ENCODE assay signal across 9 cellular contexts in the genomic region with DNA sequence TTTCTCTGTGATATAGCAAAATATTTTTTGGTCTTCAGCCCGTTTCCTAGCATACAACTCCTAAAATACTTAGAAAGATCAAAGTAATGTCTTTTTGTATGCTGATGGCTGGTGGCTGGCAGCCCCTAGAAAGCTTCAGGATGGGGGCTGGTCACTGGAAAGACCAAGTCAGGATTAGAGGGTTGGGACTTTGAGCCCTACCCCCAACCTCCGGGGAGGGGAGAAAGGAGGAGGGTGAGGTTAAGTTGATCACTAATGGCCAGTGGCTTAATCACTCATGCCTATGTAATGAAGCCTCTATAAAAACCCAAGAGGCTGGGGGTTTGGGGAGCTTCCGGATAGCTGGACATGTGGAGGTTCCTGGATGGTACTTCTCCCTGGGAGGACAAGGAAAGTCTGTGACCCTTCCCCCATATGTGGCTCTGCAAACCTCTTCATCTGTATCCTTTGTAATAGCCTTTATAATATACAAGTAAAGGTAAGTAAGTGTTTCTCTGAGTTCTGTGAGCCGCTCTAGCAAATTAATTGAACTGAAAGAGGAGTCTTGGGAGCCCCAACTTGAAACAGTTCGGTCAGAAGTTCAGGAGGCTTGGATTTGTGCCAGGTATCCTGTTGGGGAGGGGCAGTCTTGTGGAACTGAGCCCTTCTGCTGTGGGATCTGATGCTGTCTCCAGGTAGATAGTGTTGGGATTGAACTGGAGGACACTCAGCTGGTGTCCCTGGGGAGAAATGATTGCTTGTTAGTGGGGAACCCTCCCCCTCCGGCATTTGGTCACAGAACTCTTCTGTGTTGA. TPM values are rescaled to one million over a fixed set of nuclear protein-coding genes. Genes with fewer than 3 reads are reported as not detected.
A peak's percentile ranks its signal among the peaks of the same experiment; 100 is the strongest.
DNase-seq lines count a peak whose midpoint lies in the region; ATAC-seq and TF ChIP-seq lines count a peak whose summit lies in the region.
"Had no signal": no experiment of that assay in that cellular context is flagged by ENCODE, and none has a peak within 500 bp of the region (broad histone marks: within the 10 kb centered on the region; RNA-seq: fewer than 3 reads in every experiment).

No MANE protein-coding gene starts in this region.

- H3K27me3 Mint-ChIP-seq in activated CD8-positive, alpha-beta memory T cell treated with anti-CD3 and anti-CD28 coated beads, Interleukin-2, amount 10 ng/mL, durations not matched to agents 7 days and 5 days, result no peaks in the 10 kb centered on the region
- no peaks in the 10 kb centered on the region for H3K27me3 Mint-ChIP-seq in activated T-helper 17 cell treated with anti-CD3 and anti-CD28 coated beads, Interleukin-2, amount 50 U/mL, for 72 hours

- CTCF ChIA-PET in activated CD8-positive, alpha-beta memory T cell treated with anti-CD3 and anti-CD28 coated beads, Interleukin-2, amount 10 ng/mL, durations not matched to agents 7 days and 5 days (lab: Charles Lee), result interaction anchor here (0.8 to 4.0 kb wide), 3 partner anchors 11 to 17 kb away, joined by 3 to 20 read pairs (median 3); no protein-coding TSS in a partner anchor

- DNase-seq in activated CD8-positive, alpha-beta memory T cell treated with anti-CD3 and anti-CD28 coated beads, Interleukin-2, amount 10 ng/mL, durations not matched to agents 7 days and 5 days, result no peak
- no peak for DNase-seq in activated CD8-positive, alpha-beta memory T cell treated with anti-CD3 and anti-CD28 coated beads, Interleukin-2, amount 50 U/mL, for 48 hours
- DNase-seq in left lung, result no peak
- DNase-seq: activated CD4-positive, alpha-beta T cell treated with anti-CD3 and anti-CD28 coated beads for 1 hour; NCI-H2227 treated with DMSO at 0.1 percent for 48 hours had no signal

- H3K36me3 ChIP-seq in skeletal muscle satellite cell (ENCODE audit: insufficient read depth, low read length) (peaks cover 15% of the 10 kb centered on the region), left lung (no peaks in the 10 kb centered on the region)

- H3K36me3 Mint-ChIP-seq in activated CD8-positive, alpha-beta memory T cell treated with anti-CD3 and anti-CD28 coated beads, Interleukin-2, amount 10 ng/mL, durations not matched to agents 7 days and 5 days, result peaks cover 17% of the 10 kb centered on the region
- peaks cover 79% of the 10 kb centered on the region for H3K36me3 Mint-ChIP-seq in activated T-helper 17 cell treated with anti-CD3 and anti-CD28 coated beads, Interleukin-2, amount 50 U/mL, for 72 hours (ENCODE audit: low read depth)

- H3K4me1 Mint-ChIP-seq in activated CD8-positive, alpha-beta memory T cell treated with anti-CD3 and anti-CD28 coated beads, Interleukin-2, amount 10 ng/mL, durations not matched to agents 7 days and 5 days, result peaks cover 68% of the 10 kb centered on the region
- H3K4me1 Mint-ChIP-seq in activated T-helper 17 cell treated with anti-CD3 and anti-CD28 coated beads, Interleukin-2, amount 50 U/mL, for 72 hours, result peaks cover 39% of the 10 kb centered on the region

- H3K4me2 ChIP-seq in skeletal muscle satellite cell (ENCODE audit: low read length), result peak overlapping the region; percentile 24

- no peaks in the 10 kb centered on the region for H3K9me3 Mint-ChIP-seq in activated CD8-positive, alpha-beta memory T cell treated with anti-CD3 and anti-CD28 coated beads, Interleukin-2, amount 10 ng/mL, durations not matched to agents 7 days and 5 days (ENCODE audit: low read depth)
- H3K9me3 Mint-ChIP-seq in activated T-helper 17 cell treated with anti-CD3 and anti-CD28 coated beads, Interleukin-2, amount 50 U/mL, for 72 hours, result no peaks in the 10 kb centered on the region

- no peak overlapping the region for H3K4me3 Mint-ChIP-seq in activated CD8-positive, alpha-beta memory T cell treated with anti-CD3 and anti-CD28 coated beads, Interleukin-2, amount 10 ng/mL, durations not matched to agents 7 days and 5 days
- H3K4me3 Mint-ChIP-seq in activated T-helper 17 cell treated with anti-CD3 and anti-CD28 coated beads, Interleukin-2, amount 50 U/mL, for 72 hours, result peak overlapping the region; percentile 87

- no peak for ATAC-seq in activated CD8-positive, alpha-beta memory T cell treated with anti-CD3 and anti-CD28 coated beads, Interleukin-2, amount 10 ng/mL, durations not matched to agents 7 days and 5 days
- ATAC-seq in activated T-helper 17 cell treated with anti-CD3 and anti-CD28 coated beads, Interleukin-2, amount 50 U/mL, for 72 hours (replicated peaks), result no peak
- ATAC-seq in HG02798 (IDR thresholded peaks at IDR 0.05; ENCODE audit: poor library complexity, unreplicated experiment) (no peak), left lung (no peak)

- intact Hi-C loops in left lung (cut with DNase I), result no loop called here

- TF ChIP-seq CTCF in left lung (IDR thresholded peaks at IDR 0.05), result no peak

- H3K27ac Mint-ChIP-seq in activated CD8-positive, alpha-beta memory T cell treated with anti-CD3 and anti-CD28 coated beads, Interleukin-2, amount 10 ng/mL, durations not matched to agents 7 days and 5 days, result peak overlapping the region; percentile 36
- peak overlapping the region; percentile 91 for H3K27ac Mint-ChIP-seq in activated T-helper 17 cell treated with anti-CD3 and anti-CD28 coated beads, Interleukin-2, amount 50 U/mL, for 72 hours

- H3K4me1 ChIP-seq in skeletal muscle satellite cell (ENCODE audit: control insufficient read depth, insufficient read depth, low read length), result peaks cover 26% of the 10 kb centered on the region
- H3K4me1 ChIP-seq in left lung, result peaks cover 16 to 46% of the 10 kb centered on the region in 2 donors

- peak overlapping the region in 1 of 2 donors; percentile 13 for H3K27ac ChIP-seq in left lung
- H3K27ac ChIP-seq: C4-2B had no signal

- no peaks in the 10 kb centered on the region for H3K9me3 ChIP-seq in skeletal muscle satellite cell (replicated peaks; ENCODE audit: low read length)
- no peaks in the 10 kb centered on the region for H3K9me3 ChIP-seq in left lung

- H3K4me3 ChIP-seq in skeletal muscle satellite cell (ENCODE audit: low read length), result no peak overlapping the region
- H3K4me3 ChIP-seq in left lung, result no peak overlapping the region

- H3K27me3 ChIP-seq in skeletal muscle satellite cell (ENCODE audit: control insufficient read depth, insufficient read depth, low read length) (no peaks in the 10 kb centered on the region), left lung (no peaks in the 10 kb centered on the region)

- H3K9ac ChIP-seq in skeletal muscle satellite cell (ENCODE audit: low read depth, low read length), result peak overlapping the region; percentile 13

RNA-seq across cellular contexts. Expression of a gene that starts 3.5 kb away (rescaled TPM):
- 10 to 100 TPM; 73.3 to 99.5 TPM for total RNA-seq in activated CD8-positive, alpha-beta memory T cell treated with anti-CD3 and anti-CD28 coated beads, Interleukin-2, amount 10 ng/mL, durations not matched to agents 7 days and 5 days
- 10 to 100 TPM; 65.6 to 99.0 TPM for total RNA-seq in activated T-helper 17 cell treated with anti-CD3 and anti-CD28 coated beads, Interleukin-2, amount 50 U/mL, for 72 hours
- total RNA-seq in skeletal muscle satellite cell (2012; rRNA removed), result 13.1 and 20.8 TPM in 2 replicates
- 10 to 100 TPM; 47.4 to 55.6 TPM for total RNA-seq in left lung

RNA-seq across cellular contexts. Expression of a gene that starts 22.6 kb away (rescaled TPM):
- 1 to 10 TPM; 8.4 to 9.3 TPM for total RNA-seq in activated CD8-positive, alpha-beta memory T cell treated with anti-CD3 and anti-CD28 coated beads, Interleukin-2, amount 10 ng/mL, durations not matched to agents 7 days and 5 days
- 10 to 100 TPM; 11.2 to 15.5 TPM for total RNA-seq in activated T-helper 17 cell treated with anti-CD3 and anti-CD28 coated beads, Interleukin-2, amount 50 U/mL, for 72 hours
- 18.0 and 21.6 TPM in 2 replicates for total RNA-seq in skeletal muscle satellite cell (2012; rRNA removed)
- total RNA-seq in left lung, result 10 to 100 TPM; 34.5 to 35.1 TPM

RNA-seq across cellular contexts. Expression of a gene that starts 31.9 kb away (rescaled TPM):
- total RNA-seq in activated CD8-positive, alpha-beta memory T cell treated with anti-CD3 and anti-CD28 coated beads, Interleukin-2, amount 10 ng/mL, durations not matched to agents 7 days and 5 days, result not detected
- under 1 TPM; 0.13 to 0.15 TPM for total RNA-seq in activated T-helper 17 cell treated with anti-CD3 and anti-CD28 coated beads, Interleukin-2, amount 50 U/mL, for 72 hours
- under 0.01 TPM in 1 of 2 replicates, not detected in the other for total RNA-seq in skeletal muscle satellite cell (2012; rRNA removed)
- total RNA-seq in left lung, result 10 to 100 TPM; 47.9 to 62.6 TPM

RNA-seq across cellular contexts. Expression of a gene that starts 42.9 kb away (rescaled TPM):
- 10 to 100 TPM; 29.8 to 30.8 TPM for total RNA-seq in activated CD8-positive, alpha-beta memory T cell treated with anti-CD3 and anti-CD28 coated beads, Interleukin-2, amount 10 ng/mL, durations not matched to agents 7 days and 5 days
- 10 to 100 TPM; 21.3 to 21.8 TPM for total RNA-seq in activated T-helper 17 cell treated with anti-CD3 and anti-CD28 coated beads, Interleukin-2, amount 50 U/mL, for 72 hours
- total RNA-seq in skeletal muscle satellite cell (2012; rRNA removed), result 8.1 and 10.4 TPM in 2 replicates
- 10 to 100 TPM; 11.7 to 17.0 TPM for total RNA-seq in left lung

RNA-seq across cellular contexts. Expression of a gene that starts 43.0 kb away (rescaled TPM):
- total RNA-seq in activated CD8-positive, alpha-beta memory T cell treated with anti-CD3 and anti-CD28 coated beads, Interleukin-2, amount 10 ng/mL, durations not matched to agents 7 days and 5 days, result 10 to 100 TPM; 60.9 to 73.9 TPM
- total RNA-seq in activated T-helper 17 cell treated with anti-CD3 and anti-CD28 coated beads, Interleukin-2, amount 50 U/mL, for 72 hours, result 10 to 100 TPM; 53.3 to 57.8 TPM
- 40.4 and 42.8 TPM in 2 replicates for total RNA-seq in skeletal muscle satellite cell (2012; rRNA removed)
- 10 to 100 TPM; 29.0 to 35.4 TPM for total RNA-seq in left lung

Comparison
In these comparisons a context has a peak if more than half of its experiments do, and no peak if none do; other contexts are left out.
1. RNA of a gene that starts 31.9 kb away (total RNA-seq): 47.9 to 62.6 TPM in left lung; 0.13 to 0.15 TPM in activated T-helper 17 cell treated with anti-CD3 and anti-CD28 coated beads, Interleukin-2, amount 50 U/mL, for 72 hours and not detected in activated CD8-positive, alpha-beta memory T cell treated with anti-CD3 and anti-CD28 coated beads, Interleukin-2, amount 10 ng/mL, durations not matched to agents 7 days and 5 days; every median in the first group is over 10 times any median in the second.